ENCODE assay signal across 31 cellular contexts in the genomic region with DNA sequence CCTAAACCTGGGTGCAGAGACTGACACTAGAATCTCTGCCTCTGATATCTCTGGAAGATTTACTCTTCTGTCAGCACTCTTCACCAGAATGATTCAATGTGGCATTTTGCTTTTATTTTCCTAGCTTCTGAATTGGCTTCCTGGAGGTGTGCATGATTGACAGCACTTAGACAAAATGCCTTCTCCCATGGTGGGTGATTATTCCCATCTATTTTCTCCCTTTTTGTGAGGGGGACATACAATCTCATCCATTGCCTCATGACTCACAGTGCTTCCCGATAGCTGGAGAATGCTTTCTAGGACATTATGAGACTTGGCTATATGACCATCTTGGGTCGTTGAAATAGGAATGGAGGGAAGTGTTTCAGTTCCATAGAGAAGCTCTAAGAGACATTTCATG. TPM values are rescaled to one million over a fixed set of nuclear protein-coding genes. Genes with fewer than 3 reads are reported as not detected.
"Had no signal": no experiment of that assay in that cellular context is flagged by ENCODE, and none has a peak within 500 bp of the region (broad histone marks: within the 10 kb centered on the region; RNA-seq: fewer than 3 reads in every experiment).

No MANE protein-coding gene starts in this region.

- FAIRE-seq: urothelium cell line had no signal

- DNase-seq: stimulated activated CD4-positive, alpha-beta T cell treated with anti-CD3 and anti-CD28 coated beads, Interleukin-2, amount 100 ng/mL, for 48 hours; stimulated activated CD4-positive, alpha-beta T cell treated with anti-CD3 and anti-CD28 coated beads, Interleukin-4, amount 100 ng/mL, for 1 hour; stimulated activated CD4-positive, alpha-beta T cell treated with anti-CD3 and anti-CD28 coated beads, Interleukin-4, amount 100 ng/mL, for 24 hours; stimulated activated CD4-positive, alpha-beta T cell treated with anti-CD3 and anti-CD28 coated beads, Interleukin-4, amount 100 ng/mL, for 4 hours; stimulated activated CD8-positive, alpha-beta memory T cell treated with anti-CD3 and anti-CD28 coated beads, Interleukin-4, amount 100 ng/mL, for 48 hours; stimulated activated naive B cell treated with anti-CD40 and anti-IgM and Interleukin-4, amounts not matched to agents 10 μg/mL and 1 μg/mL and 100 μg/mL, for 72 hours; stimulated activated naive CD4-positive, alpha-beta T cell; stimulated activated naive CD4-positive, alpha-beta T cell treated with Interleukin-2 at 50 U/mL for 16 hours; stimulated activated naive CD8-positive, alpha-beta T cell treated with anti-CD3 and anti-CD28 coated beads, Interleukin-15, amount 100 ng/mL, for 72 hours; stimulated activated naive CD8-positive, alpha-beta T cell treated with anti-CD3 and anti-CD28 coated beads, Interleukin-15, Interleukin-2, amounts not matched to agents 100 U/mL and 50 U/mL, for 24 hours; stomach; substantia nigra; testis; thyroid gland; tibial artery; transverse colon; trophoblast cell; upper lobe of left lung; upper lobe of right lung; uterus had no signal

- H3K36me3 ChIP-seq: stomach, suprapubic skin, thoracic aorta, thyroid gland, tibial artery, tibial nerve, transverse colon, upper lobe of left lung, upper lobe of right lung, uterus, vagina had no signal

- H3K4me1 ChIP-seq: testis, uterus had no signal

- H3K4me3 ChIP-seq: stomach, suprapubic skin, testis, thoracic aorta, thyroid gland, tibial artery, tibial nerve, transverse colon, upper lobe of left lung, upper lobe of right lung, uterus, vagina had no signal

- H3K27me3 ChIP-seq: stomach, suprapubic skin, testis, thyroid gland, tibial artery, tibial nerve, transverse colon, upper lobe of left lung, upper lobe of right lung, uterus, vagina had no signal

- H3K27ac ChIP-seq: stomach, suprapubic skin, testis, thoracic aorta, thyroid gland, tibial artery, tibial nerve, transverse colon, upper lobe of left lung, upper lobe of right lung, uterus, vagina had no signal

- ATAC-seq: stimulated activated effector memory CD8-positive, alpha-beta T cell treated with anti-CD3 and anti-CD28 coated beads, Interleukin-12 subunit alpha, Interleukin-12 subunit beta, amount 100 ng/mL, for 72 hours; stimulated activated memory B cell treated with anti-CD40 and anti-IgM and Interleukin-4, amounts not matched to agents 10 μg/mL and 1 μg/mL and 100 μg/mL, for 72 hours; stimulated activated naive B cell treated with anti-CD40 and anti-IgM and Interleukin-4, amounts not matched to agents 10 μg/mL and 1 μg/mL and 100 μg/mL, for 72 hours; stimulated activated naive CD8-positive, alpha-beta T cell treated with anti-CD3 and anti-CD28 coated beads, Interleukin-15, amount 100 ng/mL, for 72 hours; stimulated activated naive CD8-positive, alpha-beta T cell treated with anti-CD3 and anti-CD28 coated beads, Interleukin-15, Interleukin-2, amounts not matched to agents 100 U/mL and 50 U/mL, for 24 hours; upper lobe of right lung had no signal

- H3K9me3 ChIP-seq: stomach, suprapubic skin, testis, thoracic aorta, thyroid gland, tibial artery, tibial nerve, transverse colon, upper lobe of left lung, upper lobe of right lung, uterus, vagina had no signal

RNA-seq across cellular contexts. Expression of a gene that starts 18.1 kb away (rescaled TPM):
- total RNA-seq: stomach, subcutaneous adipose tissue, suprapubic skin, temporal lobe, testis, thoracic aorta, thyroid gland, tibial nerve, transverse colon, upper lobe of left lung, upper lobe of right lung, ureter, urinary bladder, uterus, vagina had no signal
- polyA plus RNA-seq: stomach, urinary bladder had no signal

RNA-seq across cellular contexts. Expression of a gene that starts 25.3 kb away (rescaled TPM):
- total RNA-seq: stomach, subcutaneous adipose tissue, suprapubic skin, temporal lobe, thoracic aorta, thyroid gland, tibial nerve, transverse colon, upper lobe of left lung, upper lobe of right lung, ureter, urinary bladder, uterus, vagina had no signal
- polyA plus RNA-seq: stomach, urinary bladder had no signal

RNA-seq across cellular contexts. Expression of a gene that starts 30.4 kb away (rescaled TPM):
- total RNA-seq: stomach, subcutaneous adipose tissue, suprapubic skin, temporal lobe, thoracic aorta, thyroid gland, tibial nerve, transverse colon, upper lobe of left lung, upper lobe of right lung, ureter, urinary bladder, uterus, vagina had no signal
- polyA plus RNA-seq: stomach, urinary bladder had no signal

RNA-seq across cellular contexts. Expression of a gene that starts 31.8 kb away (rescaled TPM):
- total RNA-seq: upper lobe of left lung, upper lobe of right lung had no signal
